In the genomic region with DNA sequence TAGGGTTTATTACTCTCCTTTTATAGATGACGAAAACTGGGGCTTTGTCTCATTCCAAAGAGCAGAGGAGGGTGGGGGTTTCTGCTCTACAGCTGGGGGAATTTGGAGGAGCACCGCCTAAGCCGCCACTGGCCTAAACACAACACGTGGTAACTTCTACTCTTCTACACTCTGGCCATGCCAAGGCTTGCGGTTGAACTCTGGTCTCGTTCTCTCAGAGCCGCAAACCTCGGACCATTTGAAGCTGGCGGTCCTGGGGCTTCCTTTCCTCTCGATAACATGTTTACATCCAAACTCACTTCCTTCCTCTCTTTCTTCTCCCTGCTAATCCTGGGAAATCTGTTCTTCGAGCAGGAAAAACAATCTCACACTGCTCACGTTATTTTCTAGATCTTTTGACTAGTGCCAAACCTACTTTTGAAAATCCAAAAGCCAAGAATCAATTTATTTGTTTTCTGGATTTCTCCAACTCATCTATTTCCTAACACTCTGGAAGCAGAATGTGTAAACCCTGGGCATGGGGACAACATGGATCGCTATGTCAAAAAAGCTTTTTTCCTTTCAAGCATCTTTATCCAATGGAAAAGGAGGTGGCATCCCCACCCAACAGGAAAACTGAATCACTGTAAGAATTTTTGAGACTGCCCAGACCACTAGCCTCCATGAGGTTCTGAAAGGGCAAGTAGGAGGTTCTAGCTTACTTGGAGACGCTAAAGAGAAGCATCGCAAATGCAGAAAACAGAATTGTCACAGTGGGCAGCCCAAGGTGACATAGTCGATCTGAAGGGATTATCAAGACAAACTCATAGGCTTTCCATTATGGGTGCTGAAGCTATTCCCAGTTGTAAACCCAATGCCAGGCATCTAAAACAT, we compare ENCODE assay signal across 8 cellular contexts. TPM values are rescaled to one million over a fixed set of nuclear protein-coding genes. Genes with fewer than 3 reads are reported as not detected.
DNase-seq lines count a peak whose midpoint lies in the region; ATAC-seq lines count a peak whose summit lies in the region.

No MANE protein-coding gene starts in this region.

- peak; percentile 21 for ATAC-seq in HG03135 (IDR thresholded peaks at IDR 0.05; ENCODE audit: unreplicated experiment)

- peak overlapping the region; percentile 89 for H3K27ac ChIP-seq in substantia nigra (ENCODE audit: low read depth, low read length, poor library complexity, severe bottlenecking)

- peak; percentile 83 for DNase-seq in ELR (ENCODE audit: low read depth)
- DNase-seq in OCI-M2 (lab: John Stamatoyannopoulos, UW; ENCODE audit: unreplicated experiment) = peak; percentile 42
- DNase-seq in activated T-helper 1 cell treated with Interleukin-2 at 50 U/mL for 16 hours (ENCODE audit: low read depth) = peak; percentile 61
- DNase-seq in fibroblast of the conjunctiva (ENCODE audit: low read depth) = peak; percentile 92
- DNase-seq in occipital lobe (lab: John Stamatoyannopoulos, UW) = peak; percentile 11
- DNase-seq in substantia nigra (lab: John Stamatoyannopoulos, UW) = peak in 43 of 49 donors; percentile 7 to 75 (median 40)
- DNase-seq in kidney glomerular epithelial cell (lab: John Stamatoyannopoulos, UW) = no peak

RNA-seq across cellular contexts. Expression of a gene that starts 13.6 kb away (rescaled TPM):
- total RNA-seq in occipital lobe = 10.9 TPM

RNA-seq across cellular contexts. Expression of a gene that starts 30.2 kb away (rescaled TPM):
- total RNA-seq in occipital lobe = not detected
